ENCODE assay signal across 10 cellular contexts in the genomic region with DNA sequence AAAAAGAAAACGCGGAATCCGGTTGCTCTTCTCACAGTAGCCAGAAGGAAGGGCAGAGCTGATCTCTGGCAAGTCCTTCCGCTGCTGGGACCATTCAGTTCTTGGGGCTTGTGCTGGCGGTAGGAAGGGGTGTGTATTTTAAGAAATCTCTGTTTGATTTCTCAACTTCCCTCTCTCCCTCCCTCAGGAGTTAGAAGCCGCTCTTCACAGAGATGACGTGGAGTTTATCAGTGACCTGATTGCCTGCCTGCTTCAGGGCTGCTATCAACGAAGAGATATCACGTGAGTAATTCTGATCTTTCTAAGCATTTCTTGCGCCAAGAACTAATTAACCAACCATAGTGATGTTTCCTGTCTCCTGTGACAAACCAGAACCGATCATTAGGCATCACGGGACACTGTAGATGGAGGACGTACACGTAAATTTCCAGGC.
DNase-seq lines count a peak whose midpoint lies in the region; ATAC-seq and TF ChIP-seq lines count a peak whose summit lies in the region.
"Had no signal": no experiment of that assay in that cellular context is flagged by ENCODE, and none has a peak within 500 bp of the region (broad histone marks: within the 10 kb centered on the region; RNA-seq: fewer than 3 reads in every experiment).

No MANE protein-coding gene starts in this region.

- no peak for TF ChIP-seq CTCF in heart left ventricle (IDR thresholded peaks at IDR 0.05)
- no peak for TF ChIP-seq CTCF in smooth muscle cell (IDR thresholded peaks at IDR 0.05; ENCODE audit: borderline replicate concordance, insufficient read depth, poor library complexity, severe bottlenecking)
- TF ChIP-seq CTCF in PC-9 (conservative IDR thresholded peaks at IDR 0.05), result no peak

- no peaks in the 10 kb centered on the region for H3K9me2 ChIP-seq in PC-9 (ENCODE audit: insufficient read depth)

- H3K4me2 ChIP-seq in smooth muscle cell (peak overlapping the region; percentile 78), PC-9 (no peak overlapping the region)

- peak overlapping the region; percentile 29 for H3K9ac ChIP-seq in smooth muscle cell (ENCODE audit: low read depth)

- no peaks in the 10 kb centered on the region for H3K27me3 ChIP-seq in heart left ventricle
- H3K27me3 ChIP-seq in smooth muscle cell (ENCODE audit: low read depth), result no peaks in the 10 kb centered on the region
- peaks cover 71% of the 10 kb centered on the region for H3K27me3 ChIP-seq in PC-9 (ENCODE audit: insufficient read depth, low read depth)

- H3F3A ChIP-seq in smooth muscle cell (ENCODE audit: low read depth) (peaks cover 7% of the 10 kb centered on the region), PC-9 (ENCODE audit: insufficient read depth, low read depth) (no peaks in the 10 kb centered on the region)

- H3K9me3 ChIP-seq in heart left ventricle (no peaks in the 10 kb centered on the region), smooth muscle cell (replicated peaks; ENCODE audit: low read depth) (no peaks in the 10 kb centered on the region), PC-9 (ENCODE audit: insufficient read depth, low read depth) (no peaks in the 10 kb centered on the region)

- TF ChIP-seq POLR2A in heart left ventricle (IDR thresholded peaks at IDR 0.05), result no peak

- H4K20me1 ChIP-seq in smooth muscle cell (ENCODE audit: low read depth), result no peaks in the 10 kb centered on the region
- H4K20me1 ChIP-seq in PC-9 (ENCODE audit: insufficient read depth), result no peaks in the 10 kb centered on the region

- BruUV-seq in PC-9 (replicated peaks; lab: Mats Ljungman, UMichigan), result no TSS peak

- intact Hi-C loops in heart left ventricle (cut with DNase I), result loop anchor here in 6 of 10 donors (5.0 to 10.0 kb wide), 4 partner anchors 93 to 113 kb away; partner anchors contain the start of gene CECR2 (in 2 of the 6)
- intact Hi-C loops in PC-9 (cut with micrococcal nuclease; ENCODE audit: unreplicated experiment), result no loop called here

- CTCF ChIA-PET in PC-9 (lab: Charles Lee), result no interaction called here

- 8 to 28% (median 14%) methylated on average over 14 of the region's 14 CpGs for WGBS in heart left ventricle, 4 donors
- 43% methylated on average over 14 of the region's 14 CpGs for whole genome bisulfite sequencing in smooth muscle cell (ENCODE audit: low lambda C conversion rate)

- DNase-seq in NCI-H2107 treated with DMSO at 0.1 percent for 48 hours (lab: John Stamatoyannopoulos, UW; ENCODE audit: unreplicated experiment), result peak; percentile 22
- DNase-seq in NCI-H2107 (lab: John Stamatoyannopoulos, UW), result no peak
- peak; percentile 84 for DNase-seq in SIG-M5 treated with dmso at 0.1 percent for 504 hours (lab: John Stamatoyannopoulos, UW; ENCODE audit: unreplicated experiment)
- DNase-seq in heart left ventricle, result peak; percentile 24 to 71 (median 54)
- DNase-seq in smooth muscle cell (lab: John Stamatoyannopoulos, UW; ENCODE audit: unreplicated experiment), result no peak
- DNase-seq in PC-9, result no peak
- no peak for DNase-seq in activated CD4-positive, alpha-beta T cell treated with anti-CD3 and anti-CD28 coated beads, Interleukin-2, amount 50 U/mL, for 4 hours
- DNase-seq: 8988T, trophoblast cell had no signal

- H3K4me1 ChIP-seq in heart left ventricle, result peaks cover 0 to 21% (median 7%) of the 10 kb centered on the region in 12 donors
- peaks cover 55% of the 10 kb centered on the region for H3K4me1 ChIP-seq in smooth muscle cell (ENCODE audit: low read depth)
- no peaks in the 10 kb centered on the region for H3K4me1 ChIP-seq in PC-9 (replicated peaks; ENCODE audit: insufficient read depth)

- H3K27ac ChIP-seq in heart left ventricle (peak overlapping the region in 8 of 12 donors; percentile 20 to 50 (median 39)), smooth muscle cell (ENCODE audit: low read depth) (peak overlapping the region; percentile 71), PC-9 (no peak overlapping the region)

- peak; percentile 57 to 93 (median 86) for ATAC-seq in heart left ventricle
- ATAC-seq in HG03469 (IDR thresholded peaks at IDR 0.05; ENCODE audit: unreplicated experiment), result no peak

- peak overlapping the region; percentile 79 for H2AFZ ChIP-seq in smooth muscle cell (ENCODE audit: low read depth)
- no peak overlapping the region for H2AFZ ChIP-seq in PC-9

- POLR2A ChIA-PET in PC-9 (lab: Charles Lee; ENCODE audit: unreplicated experiment), result no interaction called here

- H3K4me3 ChIP-seq in heart left ventricle, result peak overlapping the region in 10 of 12 donors; percentile 7 to 51 (median 34)
- peak overlapping the region; percentile 41 for H3K4me3 ChIP-seq in smooth muscle cell
- no peak overlapping the region for H3K4me3 ChIP-seq in PC-9

- H3K36me3 ChIP-seq in heart left ventricle (no peaks in the 10 kb centered on the region), smooth muscle cell (ENCODE audit: low read depth) (no peaks in the 10 kb centered on the region), PC-9 (ENCODE audit: low read depth) (no peaks in the 10 kb centered on the region)

- H3K79me2 ChIP-seq in smooth muscle cell (ENCODE audit: low read depth), result peaks cover 12% of the 10 kb centered on the region
- no peaks in the 10 kb centered on the region for H3K79me2 ChIP-seq in PC-9 (ENCODE audit: low read depth)

Comparison
In these comparisons a context has a peak if more than half of its experiments do, and no peak if none do; other contexts are left out.
1. DNase-seq: peak in NCI-H2107 treated with DMSO at 0.1 percent for 48 hours (single experiment), SIG-M5 treated with dmso at 0.1 percent for 504 hours (single experiment) and heart left ventricle (5 of 5); none in NCI-H2107 (single experiment), smooth muscle cell (single experiment), PC-9 (0 of 2) and activated CD4-positive, alpha-beta T cell treated with anti-CD3 and anti-CD28 coated beads, Interleukin-2, amount 50 U/mL, for 4 hours (0 of 2).